In genomic region chr5:54309751-54310432, GRCh38 we compare ENCODE assay signal across 8 cellular contexts. TPM values are rescaled to one million over a fixed set of nuclear protein-coding genes. Genes with fewer than 3 reads are reported as not detected.
DNase-seq lines count a peak whose midpoint lies in the region; ATAC-seq, FAIRE-seq and TF ChIP-seq lines count a peak whose summit lies in the region.

No MANE protein-coding gene starts in this region.

- peaks cover 0 to 15% of the 10 kb centered on the region in 2 donors for H3K36me3 Mint-ChIP-seq in activated naive CD4-positive, alpha-beta T cell treated with anti-CD3 and anti-CD28 coated beads, Interleukin-2, amount 50 U/mL, for 72 hours

- in situ Hi-C loops in ACHN (cut with HindIII; ENCODE audit: low pct_ligation_motif_present, low pct_unique_long_range_greater_than_20kb, low sequenced_read_pairs), result no loop called here

- H3K4me3 ChIP-seq in pancreas, result peak overlapping the region; percentile 73 to 91 (median 79)

- intact Hi-C loops in cardiac septum (cut with DNase I), result loop anchor here (2.0 to 5.0 kb wide), 2 partner anchors 55 to 177 kb away; no protein-coding TSS in a partner anchor
- intact Hi-C loops in pancreas (cut with DNase I), result no loop called here

- FAIRE-seq in pancreas (lab: Jason Lieb, UNC), result no peak

- no peaks in the 10 kb centered on the region for H3K9me3 ChIP-seq in pancreas

- no peaks in the 10 kb centered on the region for H3K27me3 ChIP-seq in pancreas

- no peaks in the 10 kb centered on the region for H3K9me3 Mint-ChIP-seq in activated naive CD4-positive, alpha-beta T cell treated with anti-CD3 and anti-CD28 coated beads, Interleukin-2, amount 50 U/mL, for 72 hours

- TF ChIP-seq CTCF in pancreas (IDR thresholded peaks at IDR 0.05), result no peak

- no peaks in the 10 kb centered on the region for H3K36me3 ChIP-seq in pancreas

- 0% methylated on average over 38 of the region's 38 CpGs for WGBS in pancreas, 2 donors

- H3K27ac ChIP-seq in pancreas, result peak overlapping the region; percentile 72 to 92 (median 83)

- peak; percentile 4 for ATAC-seq in GM18861 (IDR thresholded peaks at IDR 0.05; ENCODE audit: unreplicated experiment)
- peak; percentile 34 for ATAC-seq in HG03045 (IDR thresholded peaks at IDR 0.05; ENCODE audit: unreplicated experiment)
- ATAC-seq in activated naive CD4-positive, alpha-beta T cell treated with anti-CD3 and anti-CD28 coated beads, Interleukin-2, amount 50 U/mL, for 72 hours, result peak; percentile 20 to 35
- peak; percentile 49 to 59 (median 57) for ATAC-seq in pancreas

- H3K27ac Mint-ChIP-seq in activated naive CD4-positive, alpha-beta T cell treated with anti-CD3 and anti-CD28 coated beads, Interleukin-2, amount 50 U/mL, for 72 hours, result peak overlapping the region; percentile 89 to 99

- peaks cover 7 to 18% (median 12%) of the 10 kb centered on the region in 3 donors for H3K4me1 ChIP-seq in pancreas

- DNase-seq in ACHN (peak; percentile 44), OCI-M1 (lab: John Stamatoyannopoulos, UW) (peak; percentile 69), cardiac septum (ENCODE audit: low spot score) (peak; percentile 81), pancreas (peak; percentile 18 to 82 (median 52)), OCI-M2 (lab: John Stamatoyannopoulos, UW; ENCODE audit: unreplicated experiment) (no peak)
- DNase-seq in activated naive CD4-positive, alpha-beta T cell treated with anti-CD3 and anti-CD28 coated beads, Interleukin-2, amount 50 U/mL, for 72 hours (ENCODE audit: low spot score in 2 of 2), result peak; percentile 24 to 55

RNA-seq across cellular contexts. Expression of gene ARL15, which starts 0.5 kb away (rescaled TPM):
- 10 to 100 TPM in 1 of 2 donors, 1 to 10 TPM in 1; 7.1 to 10.2 TPM for total RNA-seq in activated naive CD4-positive, alpha-beta T cell treated with anti-CD3 and anti-CD28 coated beads, Interleukin-2, amount 50 U/mL, for 72 hours
- total RNA-seq in cardiac septum (21.3 TPM), pancreas (10 to 100 TPM in 2 of 6 donors, 1 to 10 TPM in 4; 4.8 to 14.0 (median 6.7) TPM)
- 10 to 100 TPM in 1 of 2 donors, 1 to 10 TPM in 1; 3.9 to 11.4 TPM for polyA plus RNA-seq in pancreas

Comparison
In these comparisons a context has a peak if more than half of its experiments do, and no peak if none do; other contexts are left out.
1. ATAC-seq: peak in every context shown above with its lines; median percentile 57 in pancreas; 34 in HG03045; 28 in activated naive CD4-positive, alpha-beta T cell treated with anti-CD3 and anti-CD28 coated beads, Interleukin-2, amount 50 U/mL, for 72 hours; 4 in GM18861.